Comparison of ENCODE assay signal across 12 cellular contexts in the genomic region with DNA sequence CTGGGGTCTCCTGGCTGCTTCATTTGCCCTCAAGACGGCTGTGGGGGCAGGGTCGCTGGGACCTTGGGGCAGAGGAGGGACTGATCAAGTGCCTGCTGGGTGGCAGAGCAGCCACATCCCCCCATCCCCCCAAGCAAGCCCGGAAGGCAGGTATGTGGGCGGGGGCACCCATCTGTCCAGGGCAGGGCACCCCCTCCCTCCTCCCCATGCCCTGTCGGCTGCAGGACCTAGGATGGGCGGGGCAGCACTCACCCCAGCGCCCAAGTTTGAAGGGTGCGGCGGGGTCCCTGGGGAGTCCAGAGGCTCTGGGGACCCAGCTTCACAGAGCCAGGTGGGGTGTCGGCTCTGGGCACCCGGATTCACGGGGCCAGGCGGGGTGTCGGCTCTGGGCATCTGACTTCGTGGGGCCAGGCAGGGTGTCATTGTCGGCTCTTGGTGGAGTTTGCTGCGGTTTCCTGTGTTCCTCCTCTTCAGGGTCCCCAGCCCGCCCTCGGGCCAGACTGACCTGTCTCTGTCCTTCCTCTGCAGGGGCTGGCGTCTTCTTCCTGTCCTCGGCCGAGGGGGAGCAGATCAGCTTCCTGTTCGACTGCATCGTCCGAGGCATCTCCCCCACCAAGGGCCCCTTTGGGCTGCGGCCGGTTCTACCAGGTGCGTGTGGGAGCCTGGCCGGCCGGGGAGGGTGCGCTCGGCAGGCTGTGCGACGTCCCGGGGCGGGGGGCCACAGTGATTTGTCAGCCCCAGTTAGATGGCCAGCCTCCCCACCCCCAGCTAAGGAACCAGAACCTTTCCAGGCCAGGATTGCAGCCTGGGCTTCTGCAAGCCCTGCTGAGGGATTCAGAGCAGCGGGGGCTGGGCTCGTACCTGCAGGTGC. TPM values are rescaled to one million over a fixed set of nuclear protein-coding genes. Genes with fewer than 3 reads are reported as not detected.
DNase-seq lines count a peak whose midpoint lies in the region; FAIRE-seq and TF ChIP-seq lines count a peak whose summit lies in the region.
"Had no signal": no experiment of that assay in that cellular context is flagged by ENCODE, and none has a peak within 500 bp of the region (broad histone marks: within the 10 kb centered on the region; RNA-seq: fewer than 3 reads in every experiment).

No MANE protein-coding gene starts in this region.

- H3K27ac ChIP-seq in OCI-LY3 (ENCODE audit: low read length) (no peak overlapping the region), SJCRH30 (no peak overlapping the region)

- peaks cover 88% of the 10 kb centered on the region for H3K27me3 ChIP-seq in OCI-LY3 (ENCODE audit: low read depth, low read length)
- H3K27me3 ChIP-seq in skeletal muscle satellite cell (ENCODE audit: control insufficient read depth, insufficient read depth, low read length) = peaks cover 3% of the 10 kb centered on the region
- H3K27me3 ChIP-seq in SJCRH30 = no peaks in the 10 kb centered on the region

- no peak for TF ChIP-seq CTCF in OCI-LY3 (IDR thresholded peaks at IDR 0.05; ENCODE audit: low read depth, low read length)

- H3K4me2 ChIP-seq in OCI-LY3 (ENCODE audit: low read length) (peak overlapping the region; percentile 38), skeletal muscle satellite cell (ENCODE audit: low read length) (peak overlapping the region; percentile 63)

- H3K4me1 ChIP-seq in OCI-LY3 (ENCODE audit: low read length) (peaks cover 11% of the 10 kb centered on the region; the same call in 1 of the 2 replicates), skeletal muscle satellite cell (ENCODE audit: control insufficient read depth, insufficient read depth, low read length) (peaks cover 60% of the 10 kb centered on the region), SJCRH30 (peaks cover 60% of the 10 kb centered on the region)

- H3K9ac ChIP-seq in OCI-LY3 (ENCODE audit: low read length) (no peak overlapping the region), skeletal muscle satellite cell (ENCODE audit: low read depth, low read length) (peak overlapping the region; percentile 78)

- H2AFZ ChIP-seq in OCI-LY3 (ENCODE audit: low read depth, low read length) = no peak overlapping the region

- no peaks in the 10 kb centered on the region for H3K79me2 ChIP-seq in OCI-LY3 (ENCODE audit: low read length)

- H4K20me1 ChIP-seq in OCI-LY3 (ENCODE audit: insufficient read depth, low read length) = peaks cover 8% of the 10 kb centered on the region; the same call in 1 of the 2 replicates

- no peaks in the 10 kb centered on the region for H3K9me3 ChIP-seq in OCI-LY3 (ENCODE audit: insufficient read depth, low read length)
- no peaks in the 10 kb centered on the region for H3K9me3 ChIP-seq in skeletal muscle satellite cell (replicated peaks; ENCODE audit: low read length)
- H3K9me3 ChIP-seq in SJCRH30 (replicated peaks) = no peaks in the 10 kb centered on the region

- DNase-seq in GM18507 (ENCODE audit: extremely low spot score, insufficient read length, low read depth) (no peak), glomerular visceral epithelial cell (ENCODE audit: extremely low spot score) (peak; percentile 37), SJCRH30 (no peak), GDM1 (lab: John Stamatoyannopoulos, UW) (no peak), NCI-H526 treated with DMSO at 0.1 percent for 48 hours (lab: John Stamatoyannopoulos, UW) (no peak)
- DNase-seq: activated T-cell treated with anti-CD3 and anti-CD28 coated beads, Interleukin-2, amount 50 U/mL, for 48 hours; NCI-H446 treated with DMSO at 0.1 percent for 48 hours had no signal

- peak; percentile 61 for FAIRE-seq in GM18507 (lab: Jason Lieb, UNC)

- H3K36me3 ChIP-seq in OCI-LY3 (replicated peaks; ENCODE audit: low read depth, low read length) = no peaks in the 10 kb centered on the region
- no peaks in the 10 kb centered on the region for H3K36me3 ChIP-seq in skeletal muscle satellite cell (ENCODE audit: insufficient read depth, low read length)
- no peaks in the 10 kb centered on the region for H3K36me3 ChIP-seq in SJCRH30

- H3K4me3 ChIP-seq in OCI-LY3 (ENCODE audit: low read length) (peak overlapping the region; percentile 34), skeletal muscle satellite cell (ENCODE audit: low read length) (peak overlapping the region; percentile 5), SJCRH30 (no peak overlapping the region)

RNA-seq across cellular contexts. Expression of a gene that starts 22.1 kb away (rescaled TPM):
- 0.51 and 6.8 TPM in 2 replicates for total RNA-seq in skeletal muscle satellite cell (2012; rRNA removed)
- 8.6 and 9.6 TPM in 2 replicates for total RNA-seq in SJCRH30 (2014; rRNA removed; shearing (Covaris generic))
- total RNA-seq: fibroblast of villous mesenchyme; G401; T-helper 2 cell treated with Interferon-gamma antibody and Interleukin-4, amounts not matched to agents 100 ng/mL and 5 ng/mL, for 36 hours had no signal

RNA-seq across cellular contexts. Expression of a gene that starts 43.5 kb away (rescaled TPM):
- total RNA-seq in skeletal muscle satellite cell (2012; rRNA removed) = not detected in 2 replicates
- total RNA-seq in SJCRH30 (2014; rRNA removed; shearing (Covaris generic)) = 0.12 and 0.63 TPM in 2 replicates
- total RNA-seq: fibroblast of villous mesenchyme; G401; T-helper 2 cell treated with Interferon-gamma antibody and Interleukin-4, amounts not matched to agents 100 ng/mL and 5 ng/mL, for 36 hours had no signal

RNA-seq across cellular contexts. Expression of a gene that starts 47.0 kb away (rescaled TPM):
- total RNA-seq in skeletal muscle satellite cell (2012; rRNA removed) = 38.2 and 47.9 TPM in 2 replicates
- total RNA-seq in SJCRH30 (2014; rRNA removed; shearing (Covaris generic)) = 107 and 109 TPM in 2 replicates
